ENCODE assay signal across 8 cellular contexts in the genomic region with DNA sequence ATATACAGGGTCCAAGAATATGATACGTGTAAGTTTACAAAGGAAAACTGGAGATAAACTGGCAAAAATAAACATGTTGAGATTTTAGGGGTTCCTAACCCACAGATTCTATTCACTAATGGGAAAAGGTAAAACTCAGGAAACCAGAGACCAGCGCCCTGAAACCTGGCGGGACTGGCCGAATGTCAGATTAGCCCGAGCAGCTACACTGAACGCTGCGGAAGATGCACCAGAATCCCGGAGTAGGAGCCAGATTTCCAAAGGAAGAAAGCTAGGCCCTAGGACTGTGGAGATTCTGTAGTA. TPM values are rescaled to one million over a fixed set of nuclear protein-coding genes. Genes with fewer than 3 reads are reported as not detected.
DNase-seq lines count a peak whose midpoint lies in the region; ATAC-seq and TF ChIP-seq lines count a peak whose summit lies in the region.

No MANE protein-coding gene starts in this region.

- H3K4me1 Mint-ChIP-seq in CD4-positive, alpha-beta T cell (ENCODE audit: low read depth) = peaks cover 16% of the 10 kb centered on the region
- H3K4me1 Mint-ChIP-seq in nephron progenitor cell = peaks cover 17% of the 10 kb centered on the region

- H3K27ac Mint-ChIP-seq in CD4-positive, alpha-beta T cell = peak overlapping the region; percentile 97
- H3K27ac Mint-ChIP-seq in nephron progenitor cell = peak overlapping the region; percentile 99

- no peaks in the 10 kb centered on the region for H3K27me3 Mint-ChIP-seq in CD4-positive, alpha-beta T cell
- H3K27me3 Mint-ChIP-seq in nephron progenitor cell (ENCODE audit: low read depth, poor library complexity) = peaks cover 14% of the 10 kb centered on the region

- peaks cover 18% of the 10 kb centered on the region for H3K36me3 Mint-ChIP-seq in CD4-positive, alpha-beta T cell (ENCODE audit: low read depth)
- H3K36me3 Mint-ChIP-seq in nephron progenitor cell (ENCODE audit: low read depth) = no peaks in the 10 kb centered on the region

- peaks cover 44% of the 10 kb centered on the region for H3K79me2 ChIP-seq in Karpas-422 (ENCODE audit: low read length)

- peak overlapping the region; percentile 80 for H3K9ac ChIP-seq in Karpas-422 (ENCODE audit: low read length)
- peak overlapping the region; percentile 96 for H3K9ac ChIP-seq in endocrine pancreas (ENCODE audit: control insufficient read depth, insufficient read depth, low read length)

- no peak overlapping the region for H3K4me3 Mint-ChIP-seq in CD4-positive, alpha-beta T cell
- no peak overlapping the region for H3K4me3 Mint-ChIP-seq in nephron progenitor cell

- DNase-seq in CD4-positive, alpha-beta T cell = no peak
- DNase-seq in Karpas-422 (no peak), nephron progenitor cell (no peak), RPMI8226 (no peak), NCI-H2107 treated with DMSO at 0.1 percent for 48 hours (lab: John Stamatoyannopoulos, UW; ENCODE audit: unreplicated experiment) (no peak)
- DNase-seq in stimulated activated CD4-positive, alpha-beta T cell treated with anti-CD3 and anti-CD28 coated beads, Interleukin-2, amount 100 ng/mL, for 48 hours = no peak

- CTCF ChIA-PET in CD4-positive, alpha-beta T cell (lab: Charles Lee) = no interaction called here

- H4K20me1 ChIP-seq in Karpas-422 (ENCODE audit: insufficient read depth, low read depth, low read length) = 0 out of 2 replicates have a peak, but pooled peaks cover 7% of the 10 kb centered on the region

- H3K27me3 ChIP-seq in CD4-positive, alpha-beta T cell (ENCODE audit: control insufficient read depth, insufficient read depth, low read length) = no peaks in the 10 kb centered on the region
- no peaks in the 10 kb centered on the region for H3K27me3 ChIP-seq in Karpas-422 (ENCODE audit: low read length)
- H3K27me3 ChIP-seq in endocrine pancreas (ENCODE audit: control insufficient read depth, insufficient read depth, low read length) = no peaks in the 10 kb centered on the region

- peak overlapping the region; percentile 91 for H3K4me2 ChIP-seq in Karpas-422 (ENCODE audit: low read depth, low read length, poor library complexity, severe bottlenecking)

- H3K4me1 ChIP-seq in Karpas-422 (ENCODE audit: low read length) (peaks cover 42% of the 10 kb centered on the region), endocrine pancreas (ENCODE audit: control insufficient read depth, insufficient read depth, low read length) (peaks cover 14% of the 10 kb centered on the region)

- no peaks in the 10 kb centered on the region for H3K9me3 ChIP-seq in CD4-positive, alpha-beta T cell (ENCODE audit: control insufficient read depth, low read length)
- H3K9me3 ChIP-seq in Karpas-422 (ENCODE audit: low read length) (no peaks in the 10 kb centered on the region), endocrine pancreas (ENCODE audit: control insufficient read depth, low read length) (no peaks in the 10 kb centered on the region)

- H3K36me3 ChIP-seq in Karpas-422 (ENCODE audit: insufficient read depth, low read length) = peaks cover 25% of the 10 kb centered on the region; the same call in 1 of the 2 replicates
- H3K36me3 ChIP-seq in endocrine pancreas (ENCODE audit: control insufficient read depth, insufficient read depth, low read length) = no peaks in the 10 kb centered on the region

- intact Hi-C loops in CD4-positive, alpha-beta T cell (cut with DNase I, micrococcal nuclease) = loop anchor here (5.0 to 10.0 kb wide), 6 partner anchors 142 to 1204 kb away; partner anchors contain the start of genes ASNSD1 (in 1 of the 2), HIBCH (in 1 of the 2), NAB1 (in 1 of the 2) and ORMDL1 (in 1 of the 2)

- H3K9me2 ChIP-seq in Karpas-422 (replicated peaks; ENCODE audit: insufficient read depth, low read length) = no peaks in the 10 kb centered on the region

- TF ChIP-seq CTCF in CD4-positive, alpha-beta T cell (IDR thresholded peaks at IDR 0.05) = no peak
- no peak for TF ChIP-seq CTCF in nephron progenitor cell (IDR thresholded peaks at IDR 0.05)

- H3K9me3 Mint-ChIP-seq in CD4-positive, alpha-beta T cell = no peaks in the 10 kb centered on the region
- peaks cover 6% of the 10 kb centered on the region for H3K9me3 Mint-ChIP-seq in nephron progenitor cell

- peak overlapping the region; percentile 90 for H3K27ac ChIP-seq in CD4-positive, alpha-beta T cell (ENCODE audit: low read depth, low read length)
- peak overlapping the region; percentile 72 for H3K27ac ChIP-seq in Karpas-422 (ENCODE audit: low read length)

- H3K4me3 ChIP-seq in Karpas-422 (ENCODE audit: low read length) = peak overlapping the region; percentile 89
- peak overlapping the region; percentile 90 for H3K4me3 ChIP-seq in endocrine pancreas (ENCODE audit: control insufficient read depth, insufficient read depth, low read length)

- peak overlapping the region; percentile 93 for H2AFZ ChIP-seq in Karpas-422 (ENCODE audit: low read length)

- ATAC-seq in CD4-positive, alpha-beta T cell (ENCODE audit: poor library complexity) = no peak
- peak; percentile 35 for ATAC-seq in GM21717 (IDR thresholded peaks at IDR 0.05; ENCODE audit: unreplicated experiment)

- POLR2A ChIA-PET in CD4-positive, alpha-beta T cell (lab: Charles Lee) = interaction anchor here (0.6 to 2.9 kb wide), 15 partner anchors 10 to 1518 kb away, joined by 3 to 26 read pairs (median 4); partner anchors contain the start of genes ANKAR, ASNSD1, ORMDL1 and OSGEPL1

RNA-seq across cellular contexts. Expression of gene WDR75, which starts 0.7 kb away (rescaled TPM):
- total RNA-seq in CD4-positive, alpha-beta T cell = 10 to 100 TPM; 38.1 to 45.3 TPM
- 44.0 and 82.7 TPM in 2 replicates for total RNA-seq in Karpas-422 (2014; rRNA removed; shearing (Covaris generic); ENCODE audit: low replicate concordance)
